In genomic region chr16:54430491-54431030, GRCh38 we compare ENCODE assay signal across 1 cellular context.
TF ChIP-seq lines count a peak whose summit lies in the region.

No MANE protein-coding gene starts in this region.

TF ChIP-seq in HepG2, 621 proteins besides CTCF, POLR2A, EP300 and RAD21 (continued from another document and continues in another):
- TF ChIP-seq AFF4 (CRISPR knock-in tag; IDR thresholded peaks at IDR 0.05): no peak
- TF ChIP-seq ZNF773 (CRISPR knock-in tag; IDR thresholded peaks at IDR 0.05; ENCODE audit: borderline replicate concordance): no peak
- no peak for TF ChIP-seq CC2D1A (CRISPR knock-in tag; IDR thresholded peaks at IDR 0.05)
- no peak for TF ChIP-seq ZNF383 (CRISPR knock-in tag; IDR thresholded peaks at IDR 0.05; ENCODE audit: borderline replicate concordance)
- TF ChIP-seq ZFYVE20 (CRISPR knock-in tag; IDR thresholded peaks at IDR 0.05; ENCODE audit: borderline replicate concordance, low read depth): no peak
- peak; percentile 80; the same call in 1 of the 2 replicates for TF ChIP-seq TBX3 (IDR thresholded peaks at IDR 0.05; ENCODE audit: borderline replicate concordance)
- TF ChIP-seq, protein P1, sequence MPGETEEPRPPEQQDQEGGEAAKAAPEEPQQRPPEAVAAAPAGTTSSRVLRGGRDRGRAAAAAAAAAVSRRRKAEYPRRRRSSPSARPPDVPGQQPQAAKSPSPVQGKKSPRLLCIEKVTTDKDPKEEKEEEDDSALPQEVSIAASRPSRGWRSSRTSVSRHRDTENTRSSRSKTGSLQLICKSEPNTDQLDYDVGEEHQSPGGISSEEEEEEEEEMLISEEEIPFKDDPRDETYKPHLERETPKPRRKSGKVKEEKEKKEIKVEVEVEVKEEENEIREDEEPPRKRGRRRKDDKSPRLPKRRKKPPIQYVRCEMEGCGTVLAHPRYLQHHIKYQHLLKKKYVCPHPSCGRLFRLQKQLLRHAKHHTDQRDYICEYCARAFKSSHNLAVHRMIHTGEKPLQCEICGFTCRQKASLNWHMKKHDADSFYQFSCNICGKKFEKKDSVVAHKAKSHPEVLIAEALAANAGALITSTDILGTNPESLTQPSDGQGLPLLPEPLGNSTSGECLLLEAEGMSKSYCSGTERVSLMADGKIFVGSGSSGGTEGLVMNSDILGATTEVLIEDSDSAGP (CRISPR knock-in tag; IDR thresholded peaks at IDR 0.05; ENCODE audit: borderline replicate concordance): no peak; the same call in 1 of the 2 replicates
- no peak for TF ChIP-seq NCOR1 (IDR thresholded peaks at IDR 0.05; ENCODE audit: borderline replicate concordance, low read length)
- peak; percentile 37; the same call in 1 of the 2 replicates for TF ChIP-seq NR2F2 (IDR thresholded peaks at IDR 0.05; ENCODE audit: borderline replicate concordance, low read depth)
- TF ChIP-seq FOXK2 (IDR thresholded peaks at IDR 0.05): no peak
- TF ChIP-seq ZBTB21 (CRISPR knock-in tag; IDR thresholded peaks at IDR 0.05): no peak
- TF ChIP-seq NFYB (CRISPR knock-in tag; IDR thresholded peaks at IDR 0.05): no peak
- peak; percentile 35; the same call in 1 of the 2 replicates for TF ChIP-seq BHLHE40 (IDR thresholded peaks at IDR 0.05; ENCODE audit: low read length)
- TF ChIP-seq KAT8 (CRISPR knock-in tag; IDR thresholded peaks at IDR 0.05): no peak
- TF ChIP-seq ZNF350 (CRISPR knock-in tag; IDR thresholded peaks at IDR 0.05; ENCODE audit: borderline replicate concordance, low read depth): no peak; the same call in 1 of the 2 replicates
- no peak for TF ChIP-seq ZNF12 (CRISPR knock-in tag; IDR thresholded peaks at IDR 0.05)
- TF ChIP-seq ZNF562 (CRISPR knock-in tag; IDR thresholded peaks at IDR 0.05; ENCODE audit: borderline replicate concordance): no peak
- TF ChIP-seq TRIM24 (CRISPR knock-in tag; IDR thresholded peaks at IDR 0.05): no peak
- peak; percentile 59 for TF ChIP-seq FOXA1 (IDR thresholded peaks at IDR 0.05)
- TF ChIP-seq FOXA1 (CRISPR knock-in tag; IDR thresholded peaks at IDR 0.05): peak; percentile 95
- TF ChIP-seq ZNF556 (CRISPR knock-in tag; IDR thresholded peaks at IDR 0.05; ENCODE audit: borderline replicate concordance): 0 out of 2 replicates have a peak, but pooled peaks have one; percentile 42
- TF ChIP-seq ZNF280B (CRISPR knock-in tag; IDR thresholded peaks at IDR 0.05; ENCODE audit: borderline replicate concordance): no peak
- TF ChIP-seq THAP7 (CRISPR knock-in tag; IDR thresholded peaks at IDR 0.05): no peak
- 0 out of 2 replicates have a peak, but pooled peaks have one; percentile 36 for TF ChIP-seq MXD4 (CRISPR knock-in tag; IDR thresholded peaks at IDR 0.05)
- TF ChIP-seq ZNF703 (CRISPR knock-in tag; IDR thresholded peaks at IDR 0.05; ENCODE audit: borderline replicate concordance): peak; percentile 64; the same call in 1 of the 2 replicates
- TF ChIP-seq KLF16 (CRISPR knock-in tag; IDR thresholded peaks at IDR 0.05): peak in 1 of 2 experiments; percentile 73; a peak in 1 of 4 replicates
- TF ChIP-seq ZFP41 (CRISPR knock-in tag; IDR thresholded peaks at IDR 0.05; ENCODE audit: borderline replicate concordance): no peak
- TF ChIP-seq ARHGAP35 (CRISPR knock-in tag; IDR thresholded peaks at IDR 0.05; ENCODE audit: borderline replicate concordance): no peak
- TF ChIP-seq ZBTB2 (CRISPR knock-in tag; IDR thresholded peaks at IDR 0.05; ENCODE audit: low read depth): no peak
- TF ChIP-seq, protein P2, sequence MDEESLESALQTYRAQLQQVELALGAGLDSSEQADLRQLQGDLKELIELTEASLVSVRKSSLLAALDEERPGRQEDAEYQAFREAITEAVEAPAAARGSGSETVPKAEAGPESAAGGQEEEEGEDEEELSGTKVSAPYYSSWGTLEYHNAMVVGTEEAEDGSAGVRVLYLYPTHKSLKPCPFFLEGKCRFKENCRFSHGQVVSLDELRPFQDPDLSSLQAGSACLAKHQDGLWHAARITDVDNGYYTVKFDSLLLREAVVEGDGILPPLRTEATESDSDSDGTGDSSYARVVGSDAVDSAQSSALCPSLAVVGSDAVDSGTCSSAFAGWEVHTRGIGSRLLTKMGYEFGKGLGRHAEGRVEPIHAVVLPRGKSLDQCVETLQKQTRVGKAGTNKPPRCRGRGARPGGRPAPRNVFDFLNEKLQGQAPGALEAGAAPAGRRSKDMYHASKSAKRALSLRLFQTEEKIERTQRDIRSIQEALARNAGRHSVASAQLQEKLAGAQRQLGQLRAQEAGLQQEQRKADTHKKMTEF (CRISPR knock-in tag; IDR thresholded peaks at IDR 0.05): peak; percentile 57; the same call in 1 of the 2 replicates
- no peak for TF ChIP-seq ZNF619 (CRISPR knock-in tag; IDR thresholded peaks at IDR 0.05)
- TF ChIP-seq ZNF20 (CRISPR knock-in tag; IDR thresholded peaks at IDR 0.05): no peak
- no peak for TF ChIP-seq CREB1 (IDR thresholded peaks at IDR 0.05)
- TF ChIP-seq CREB1 (CRISPR knock-in tag; IDR thresholded peaks at IDR 0.05): no peak
- no peak for TF ChIP-seq ZNF616 (CRISPR knock-in tag; IDR thresholded peaks at IDR 0.05; ENCODE audit: low read depth)
- TF ChIP-seq ZNF264 (CRISPR knock-in tag; IDR thresholded peaks at IDR 0.05): no peak
- TF ChIP-seq, protein P3, sequence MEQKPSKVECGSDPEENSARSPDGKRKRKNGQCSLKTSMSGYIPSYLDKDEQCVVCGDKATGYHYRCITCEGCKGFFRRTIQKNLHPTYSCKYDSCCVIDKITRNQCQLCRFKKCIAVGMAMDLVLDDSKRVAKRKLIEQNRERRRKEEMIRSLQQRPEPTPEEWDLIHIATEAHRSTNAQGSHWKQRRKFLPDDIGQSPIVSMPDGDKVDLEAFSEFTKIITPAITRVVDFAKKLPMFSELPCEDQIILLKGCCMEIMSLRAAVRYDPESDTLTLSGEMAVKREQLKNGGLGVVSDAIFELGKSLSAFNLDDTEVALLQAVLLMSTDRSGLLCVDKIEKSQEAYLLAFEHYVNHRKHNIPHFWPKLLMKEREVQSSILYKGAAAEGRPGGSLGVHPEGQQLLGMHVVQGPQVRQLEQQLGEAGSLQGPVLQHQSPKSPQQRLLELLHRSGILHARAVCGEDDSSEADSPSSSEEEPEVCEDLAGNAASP (CRISPR knock-in tag; IDR thresholded peaks at IDR 0.05; ENCODE audit: borderline replicate concordance): no peak
- TF ChIP-seq GZF1 (CRISPR knock-in tag; IDR thresholded peaks at IDR 0.05): no peak
- peak; percentile 84; the same call in 1 of the 2 replicates for TF ChIP-seq AHDC1 (CRISPR knock-in tag; IDR thresholded peaks at IDR 0.05; ENCODE audit: borderline replicate concordance)
- no peak for TF ChIP-seq BATF2 (CRISPR knock-in tag; IDR thresholded peaks at IDR 0.05)
- TF ChIP-seq MYC (CRISPR knock-in tag; IDR thresholded peaks at IDR 0.05; ENCODE audit: borderline replicate concordance): peak; percentile 22; the same call in 1 of the 2 replicates
- no peak for TF ChIP-seq ZNF766 (CRISPR knock-in tag; IDR thresholded peaks at IDR 0.05; ENCODE audit: borderline replicate concordance)
- no peak for TF ChIP-seq KLF11 (CRISPR knock-in tag; IDR thresholded peaks at IDR 0.05)
- TF ChIP-seq KDM5A (IDR thresholded peaks at IDR 0.05; ENCODE audit: borderline replicate concordance, low read length): no peak
- TF ChIP-seq BCL6 (CRISPR knock-in tag; IDR thresholded peaks at IDR 0.05): peak; percentile 72
- TF ChIP-seq ZFP82 (CRISPR knock-in tag; IDR thresholded peaks at IDR 0.05; ENCODE audit: borderline replicate concordance): no peak
